In the genomic region with DNA sequence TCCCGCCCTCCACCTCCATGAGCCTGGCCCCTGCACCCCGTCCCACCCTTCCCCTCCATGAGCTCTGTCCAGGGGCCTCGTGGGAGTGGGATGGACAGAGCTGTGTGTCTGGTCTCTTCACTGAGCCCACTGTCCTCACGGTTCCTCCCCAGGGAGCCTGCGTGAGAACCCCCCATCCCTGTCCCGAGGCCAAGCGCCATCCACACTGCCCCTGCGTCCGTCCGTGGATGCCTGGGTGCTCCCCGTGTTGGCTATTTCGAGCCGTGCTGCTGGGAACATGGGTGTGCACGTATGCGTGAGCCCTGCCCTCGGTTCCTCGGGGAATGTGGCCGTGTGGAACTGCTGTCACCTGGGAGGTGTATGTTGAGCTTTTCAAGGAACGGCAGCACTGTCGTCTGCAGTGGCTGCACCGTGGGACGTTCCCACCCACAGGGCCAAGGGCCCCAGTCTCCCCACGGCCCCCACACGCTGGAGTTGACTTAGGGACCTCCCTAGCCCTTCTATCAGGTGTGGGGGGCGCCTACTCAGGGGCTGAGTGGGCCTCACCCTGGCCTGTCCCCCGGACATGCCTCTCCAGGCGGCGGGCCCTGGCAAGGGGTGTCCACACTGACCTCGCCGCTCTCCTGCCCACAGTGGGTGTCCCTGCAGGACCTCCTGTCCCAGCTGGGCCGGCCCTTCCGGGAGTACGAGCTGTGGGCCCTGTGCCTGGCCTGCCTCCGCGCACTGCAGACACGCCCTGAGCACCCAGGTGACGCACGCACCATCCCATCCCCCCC, we compare ENCODE assay signal across 26 cellular contexts. TPM values are rescaled to one million over a fixed set of nuclear protein-coding genes. Genes with fewer than 3 reads are reported as not detected.
"Had no signal": no experiment of that assay in that cellular context is flagged by ENCODE, and none has a peak within 500 bp of the region (broad histone marks: within the 10 kb centered on the region; RNA-seq: fewer than 3 reads in every experiment).

No MANE protein-coding gene starts in this region.

- ATAC-seq: Panc1, PC-3, SK-N-SH treated with all-trans-retinoic acid at 6 μM for 48 hours had no signal

- DNase-seq: IMR-90, Karpas-422, KG1, MG63, NCI-H1092, NCI-H1105 treated with DMSO at 0.1 percent for 48 hours, NCI-H1417 treated with DMSO at 0.1 percent for 48 hours, NCI-H146, NCI-H1694 treated with DMSO at 0.1 percent for 48 hours, NCI-H1930, NCI-H2081, NCI-H2107, NCI-H2227 treated with DMSO at 0.1 percent for 48 hours, NCI-H524, NCI-H69, NCI-H774, PC-3, SHP77 treated with DMSO at 0.1 percent for 48 hours, SJCRH30 had no signal

- H3K4me3 ChIP-seq: MG63, SJCRH30 had no signal

- H3K27me3 ChIP-seq: MG63, SJCRH30 had no signal

- H3K36me3 ChIP-seq: MG63, SJCRH30 had no signal

- H3K27ac ChIP-seq: RWPE1, SJCRH30 had no signal

- H3K9me3 ChIP-seq: MG63, SJCRH30 had no signal

- H3K4me1 ChIP-seq: SJCRH30 had no signal

RNA-seq across cellular contexts. Expression of gene KNDC1, which starts 28.1 kb away (rescaled TPM):
- total RNA-seq: HepG2, HT1080, OCI-LY7, PC-3 had no signal

RNA-seq across cellular contexts. Expression of gene UTF1, which starts 41.9 kb away (rescaled TPM):
- total RNA-seq: HepG2, HT1080, IMR-90, NCI-H460, OCI-LY7, PC-3, SJCRH30 had no signal

RNA-seq across cellular contexts. Expression of gene VENTX, which starts 49.6 kb away (rescaled TPM):
- total RNA-seq: HepG2, IMR-90, NCI-H460, OCI-LY7, PC-3 had no signal
